Comparison of ENCODE assay signal across 2 cellular contexts in the genomic region with DNA sequence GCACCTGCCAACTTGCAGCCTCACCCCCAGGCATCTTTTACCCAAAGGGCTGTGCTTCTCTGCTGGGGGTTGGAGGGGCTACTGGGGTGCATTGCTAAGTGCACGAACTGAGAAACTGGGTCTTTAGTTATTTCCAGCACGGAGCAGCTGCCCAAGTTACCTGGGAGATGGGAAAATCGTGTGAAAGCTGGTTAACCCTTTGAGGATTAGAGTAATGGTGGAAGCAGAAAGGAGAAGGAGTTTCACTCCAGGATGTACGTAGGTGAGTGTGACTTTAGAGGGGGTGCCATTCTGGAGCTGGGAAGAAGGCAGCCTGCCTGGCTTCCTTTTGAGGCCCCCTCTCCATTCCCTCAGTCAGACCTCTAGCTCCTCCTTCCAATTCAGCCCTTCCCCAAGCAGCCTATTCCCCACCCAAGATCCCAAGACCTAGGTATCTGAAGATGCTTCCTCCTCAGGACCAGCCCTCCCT.
A peak's percentile ranks its signal among the peaks of the same experiment; 100 is the strongest.
TF ChIP-seq lines count a peak whose summit lies in the region.

No MANE protein-coding gene starts in this region.

TF ChIP-seq in H1, 55 proteins besides CTCF, POLR2A, EP300 and RAD21:
- TF ChIP-seq TBP (IDR thresholded peaks at IDR 0.05; ENCODE audit: low read depth, low read length) (no peak), SIN3A (conservative IDR thresholded peaks at IDR 0.05 in 1 of 2, IDR thresholded peaks at IDR 0.05 in 1 of 2; ENCODE audit: low read depth in 1 of 2, low read length in 2 of 2) (peak in 1 of 2 experiments; percentile 51; a peak in 1 of 4 replicates)

TF ChIP-seq in HEK293T, 16 proteins besides CTCF, POLR2A, EP300 and RAD21:
- TF ChIP-seq L3MBTL2 (conservative IDR thresholded peaks at IDR 0.05) (no peak), SUZ12 (IDR thresholded peaks at IDR 0.05) (no peak), ARNT (IDR thresholded peaks at IDR 0.05) (no peak), SP1 (IDR thresholded peaks at IDR 0.05) (no peak), ELF4 (IDR thresholded peaks at IDR 0.05) (no peak), PKNOX1 (IDR thresholded peaks at IDR 0.05) (no peak), LEF1 (IDR thresholded peaks at IDR 0.05; ENCODE audit: borderline replicate concordance) (no peak), FOXA1 (IDR thresholded peaks at IDR 0.05) (no peak), NFRKB (IDR thresholded peaks at IDR 0.05) (no peak), FOXK2 (IDR thresholded peaks at IDR 0.05) (no peak), HDGF (IDR thresholded peaks at IDR 0.05; ENCODE audit: borderline replicate concordance) (no peak), TARDBP (IDR thresholded peaks at IDR 0.05) (no peak)
